In genomic region chr13:109669234-109669612, GRCh38 we compare ENCODE assay signal across 29 cellular contexts.
A peak's percentile ranks its signal among the peaks of the same experiment; 100 is the strongest.
DNase-seq lines count a peak whose midpoint lies in the region; ATAC-seq, FAIRE-seq and TF ChIP-seq lines count a peak whose summit lies in the region.
"Had no signal": no experiment of that assay in that cellular context is flagged by ENCODE, and none has a peak within 500 bp of the region (broad histone marks: within the 10 kb centered on the region; RNA-seq: fewer than 3 reads in every experiment).

No MANE protein-coding gene starts in this region.

- H3F3A ChIP-seq in PC-9 (ENCODE audit: insufficient read depth, low read depth), result peaks cover 65% of the 10 kb centered on the region

- no peak overlapping the region for H2BK120ac ChIP-seq in H1 (replicated peaks; ENCODE audit: low read depth, low read length)

- H2BK20ac ChIP-seq in H1 (ENCODE audit: low read length), result no peak overlapping the region

- no peak for TF ChIP-seq EP300 in H1 (IDR thresholded peaks at IDR 0.05; ENCODE audit: borderline replicate concordance in 1 of 2, low read depth in 2 of 2, low read length in 2 of 2)
- TF ChIP-seq EP300 in gastroesophageal sphincter (IDR thresholded peaks at IDR 0.05), result no peak

- no peaks in the 10 kb centered on the region for H4K20me1 ChIP-seq in PC-9 (ENCODE audit: insufficient read depth)
- no peaks in the 10 kb centered on the region for H4K20me1 ChIP-seq in H1 (replicated peaks in 1 of 2; ENCODE audit: control insufficient read depth in 1 of 2, insufficient read depth in 2 of 2, low read length in 2 of 2)

- H3K4me1 Mint-ChIP-seq in neural crest cell, result peaks cover 41% of the 10 kb centered on the region
- H3K4me1 Mint-ChIP-seq: activated CD4-positive, alpha-beta T cell treated with anti-CD3 and anti-CD28 coated beads, Interleukin-2, amount 10 ng/mL, durations not matched to agents 24 days and 14 days; CD4-positive, CD25-positive, alpha-beta regulatory T cell; memory B cell; stimulated activated naive CD8-positive, alpha-beta T cell treated with anti-CD3 and anti-CD28 coated beads, Interleukin-15, amount 100 ng/mL, for 72 hours had no signal

- no TSS peak for BruUV-seq in PC-9 (replicated peaks; lab: Mats Ljungman, UMichigan)

- H3K79me1 ChIP-seq in H1 (ENCODE audit: low read depth, low read length), result no peaks in the 10 kb centered on the region

- POLR2A ChIA-PET in PC-9 (lab: Charles Lee; ENCODE audit: unreplicated experiment) (no interaction called here), H1 (lab: Charles Lee; ENCODE audit: partially characterized antibody) (no interaction called here)

- 88% methylated on average over 8 of the region's 8 CpGs; no CpG with 5 or more reads in 1 of the 2 experiments for WGBS in H1 (ENCODE audit: extremely low coverage in 1 of 2, insufficient coverage in 1 of 2, insufficient read length in 1 of 2, insufficient replicate concordance in 2 of 2, low coverage in 1 of 2, low lambda C conversion rate in 2 of 2, missing lambda C conversion rate in 1 of 2), 2 experiments
- WGBS in gastroesophageal sphincter (ENCODE audit: low coverage in 1 of 2), 2 donors, result 83 to 90% methylated on average over 3 to 7 of the region's 8 CpGs
- WGBS in esophagus squamous epithelium, 2 donors, result 82 to 90% methylated on average over 8 of the region's 8 CpGs

- no peak for ATAC-seq in gastroesophageal sphincter
- ATAC-seq: activated naive CD4-positive, alpha-beta T cell treated with anti-CD3 and anti-CD28 coated beads, Interleukin-2, amount 50 U/mL, for 72 hours; Panc1; sciatic nerve; stimulated activated naive CD8-positive, alpha-beta T cell treated with anti-CD3 and anti-CD28 coated beads, Interleukin-15, amount 100 ng/mL, for 72 hours had no signal

- no peaks in the 10 kb centered on the region for H3K9me3 Mint-ChIP-seq in neural crest cell
- H3K9me3 Mint-ChIP-seq: activated CD4-positive, alpha-beta T cell treated with anti-CD3 and anti-CD28 coated beads, Interleukin-2, amount 10 ng/mL, durations not matched to agents 24 days and 14 days; activated naive CD4-positive, alpha-beta T cell treated with anti-CD3 and anti-CD28 coated beads, Interleukin-2, amount 50 U/mL, for 72 hours; CD4-positive, CD25-positive, alpha-beta regulatory T cell had no signal

- H3K4me3 ChIP-seq in PC-9 (peak overlapping the region; percentile 39; the same call in 1 of the 2 replicates), H1 (ENCODE audit: extremely low read depth in 1 of 4, insufficient read depth in 2 of 4, low read depth in 3 of 4, low read length in 4 of 4) (no peak overlapping the region), gastroesophageal sphincter (no peak overlapping the region), esophagus squamous epithelium (no peak overlapping the region)
- H3K4me3 ChIP-seq: cardiac muscle cell, hepatocyte, K562, uterus had no signal

- no peaks in the 10 kb centered on the region for H3K36me3 Mint-ChIP-seq in neural crest cell (ENCODE audit: low read depth)
- H3K36me3 Mint-ChIP-seq: CD4-positive, CD25-positive, alpha-beta regulatory T cell; memory B cell had no signal

- H3K79me2 ChIP-seq in PC-9 (ENCODE audit: low read depth) (peaks cover 5% of the 10 kb centered on the region; the same call in 1 of the 2 replicates), H1 (ENCODE audit: control insufficient read depth in 1 of 2, insufficient read depth in 2 of 2, low read length in 2 of 2) (no peaks in the 10 kb centered on the region)
- H3K79me2 ChIP-seq: hepatocyte had no signal

- intact Hi-C loops in PC-9 (cut with micrococcal nuclease; ENCODE audit: unreplicated experiment) (loop anchor here (5.0 to 10.0 kb wide), 2 partner anchors 346 to 397 kb away; no protein-coding TSS in a partner anchor), esophagus squamous epithelium (cut with DNase I) (no loop called here)

- H2BK15ac ChIP-seq in H1 (ENCODE audit: low read length), result peak overlapping the region; percentile 61; the same call in 1 of the 2 replicates

- no peak overlapping the region for H4K91ac ChIP-seq in H1 (replicated peaks; ENCODE audit: insufficient read length, low read length)

- no peak overlapping the region for H3K14ac ChIP-seq in H1 (ENCODE audit: insufficient read length)

- H3K4me1 ChIP-seq in PC-9 (replicated peaks; ENCODE audit: insufficient read depth), result peaks cover 66% of the 10 kb centered on the region
- H3K4me1 ChIP-seq in H1 (replicated peaks in 1 of 4; ENCODE audit: control insufficient read depth in 3 of 4, insufficient read depth in 4 of 4, low read length in 3 of 4), result peaks cover 0 to 8% (median 4%) of the 10 kb centered on the region in 4 experiments; a peak in 4 of 7 replicates
- H3K4me1 ChIP-seq in gastroesophageal sphincter, result no peaks in the 10 kb centered on the region
- peaks cover 0 to 4% (median 0%) of the 10 kb centered on the region in 3 donors for H3K4me1 ChIP-seq in esophagus squamous epithelium
- H3K4me1 ChIP-seq: uterus had no signal

- H3K27ac ChIP-seq in PC-9 (peak overlapping the region; percentile 94), H1 (ENCODE audit: low read depth, low read length) (no peak overlapping the region), gastroesophageal sphincter (no peak overlapping the region), esophagus squamous epithelium (no peak overlapping the region)
- H3K27ac ChIP-seq: cardiac muscle cell, hepatocyte, uterus had no signal

- no peak overlapping the region for H3K4me3 Mint-ChIP-seq in neural crest cell
- H3K4me3 Mint-ChIP-seq: activated CD4-positive, alpha-beta T cell treated with anti-CD3 and anti-CD28 coated beads, Interleukin-2, amount 10 ng/mL, durations not matched to agents 24 days and 14 days; CD4-positive, CD25-positive, alpha-beta regulatory T cell; memory B cell; stimulated activated naive CD8-positive, alpha-beta T cell treated with anti-CD3 and anti-CD28 coated beads, Interleukin-15, amount 100 ng/mL, for 72 hours had no signal

- H2BK12ac ChIP-seq in H1 (ENCODE audit: low read depth, low read length), result 0 out of 2 replicates have a peak overlapping the region, but pooled peaks have one; percentile 55

- no peaks in the 10 kb centered on the region for H3K9me2 ChIP-seq in PC-9 (ENCODE audit: insufficient read depth)

- H2AFZ ChIP-seq in PC-9 (peak overlapping the region; percentile 71), H1 (ENCODE audit: low read length) (peak overlapping the region; percentile 99)
- H2AFZ ChIP-seq: hepatocyte had no signal

- no peak for TF ChIP-seq POLR2A in H1 (IDR thresholded peaks at IDR 0.05; ENCODE audit: control extremely low read depth in 1 of 2, low read depth in 2 of 2, low read length in 2 of 2)
- TF ChIP-seq POLR2A in gastroesophageal sphincter (IDR thresholded peaks at IDR 0.05), result no peak
- TF ChIP-seq POLR2A in esophagus squamous epithelium (IDR thresholded peaks at IDR 0.05), result no peak

- no peaks in the 10 kb centered on the region for H3K27me3 Mint-ChIP-seq in neural crest cell (ENCODE audit: low read depth)
- H3K27me3 Mint-ChIP-seq: activated CD4-positive, alpha-beta T cell treated with anti-CD3 and anti-CD28 coated beads, Interleukin-2, amount 10 ng/mL, durations not matched to agents 24 days and 14 days; CD4-positive, CD25-positive, alpha-beta regulatory T cell; memory B cell; stimulated activated naive CD8-positive, alpha-beta T cell treated with anti-CD3 and anti-CD28 coated beads, Interleukin-15, amount 100 ng/mL, for 72 hours had no signal

- H3K23ac ChIP-seq in H1 (ENCODE audit: insufficient read length), result no peak overlapping the region

- no peak overlapping the region for H3K4ac ChIP-seq in H1 (replicated peaks; ENCODE audit: insufficient read length, low read depth, low read length)

- H3K4me2 ChIP-seq in PC-9, result peak overlapping the region; percentile 82
- no peak overlapping the region; a peak in 1 of 4 replicates for H3K4me2 ChIP-seq in H1 (ENCODE audit: insufficient read depth in 1 of 2, low read depth in 2 of 2, low read length in 2 of 2)
- H3K4me2 ChIP-seq: hepatocyte had no signal

- H4K5ac ChIP-seq in H1 (ENCODE audit: insufficient read length, low read depth, low read length), result no peak overlapping the region

- FAIRE-seq in H1 (lab: Jason Lieb, UNC), result no peak
- FAIRE-seq: HTR-8/SVneo, K562 had no signal

- peak; percentile 41 for DNase-seq in NCI-H82 (lab: John Stamatoyannopoulos, UW)
- no peak for DNase-seq in NCI-H82 treated with DMSO at 0.1 percent for 48 hours (lab: John Stamatoyannopoulos, UW; ENCODE audit: unreplicated experiment)
- peak in 1 of 2 experiments; percentile 93 for DNase-seq in PC-9
- DNase-seq in H1 (ENCODE audit: low read depth in 1 of 2, low spot score in 2 of 2), result no peak
- no peak for DNase-seq in neural crest cell (ENCODE audit: low read depth, low spot score)
- no peak for DNase-seq in NCI-H1436 (lab: John Stamatoyannopoulos, UW)
- DNase-seq in esophagus squamous epithelium (lab: John Stamatoyannopoulos, UW), result no peak
- DNase-seq: 8988T; activated CD4-positive, alpha-beta T cell treated with anti-CD3 and anti-CD28 coated beads, Interleukin-2, amount 10 ng/mL, durations not matched to agents 24 days and 14 days; activated effector memory CD4-positive, alpha-beta T cell treated with Interleukin-2 at 50 U/mL for 16 hours; activated T-cell treated with anti-CD3 and anti-CD28 coated beads, Interleukin-2, amount 50 U/mL, for 1 hour; CD4-positive, CD25-positive, alpha-beta regulatory T cell; NCI-H1092 treated with DMSO at 0.1 percent for 48 hours; NCI-H2029 treated with DMSO at 0.1 percent for 48 hours; NCI-H526; SHP77 treated with DMSO at 0.1 percent for 48 hours; stimulated activated CD4-positive, alpha-beta T cell treated with anti-CD3 and anti-CD28 coated beads, Interleukin-12 subunit alpha, Interleukin-12 subunit beta, amount 100 ng/mL, for 4 hours; stimulated activated CD4-positive, alpha-beta T cell treated with anti-CD3 and anti-CD28 coated beads, Interleukin-2, amount 100 ng/mL, for 48 hours; stimulated activated naive CD8-positive, alpha-beta T cell treated with anti-CD3 and anti-CD28 coated beads, Interleukin-15, amount 100 ng/mL, for 72 hours; uterus had no signal

- no peaks in the 10 kb centered on the region for H3K36me3 ChIP-seq in PC-9 (ENCODE audit: low read depth)
- H3K36me3 ChIP-seq in H1 (ENCODE audit: control insufficient read depth in 2 of 4, insufficient read depth in 4 of 4, low read length in 3 of 4), result no peaks in the 10 kb centered on the region
- H3K36me3 ChIP-seq in gastroesophageal sphincter, result no peaks in the 10 kb centered on the region
- H3K36me3 ChIP-seq in esophagus squamous epithelium, result no peaks in the 10 kb centered on the region
- H3K36me3 ChIP-seq: cardiac muscle cell, uterus had no signal

- H3K9ac ChIP-seq in H1 (replicated peaks in 1 of 4; ENCODE audit: extremely low read depth in 1 of 4, low read depth in 3 of 4, low read length in 3 of 4), result no peak overlapping the region

- TF ChIP-seq CTCF in PC-9 (conservative IDR thresholded peaks at IDR 0.05), result no peak
- no peak for TF ChIP-seq CTCF in H1 (IDR thresholded peaks at IDR 0.05; ENCODE audit: control extremely low read depth in 1 of 3, insufficient read depth in 1 of 3, low read depth in 1 of 3, low read length in 3 of 3)
- no peak for TF ChIP-seq CTCF in neural crest cell (conservative IDR thresholded peaks at IDR 0.05)
- no peak for TF ChIP-seq CTCF in gastroesophageal sphincter (IDR thresholded peaks at IDR 0.05)
- TF ChIP-seq CTCF in esophagus squamous epithelium (IDR thresholded peaks at IDR 0.05), result no peak

- H2BK5ac ChIP-seq in H1 (ENCODE audit: low read depth, low read length), result no peak overlapping the region

- CTCF ChIA-PET in PC-9 (lab: Charles Lee) (interaction anchor here (0.6 kb wide), 1 partner anchor 708 kb away, joined by 3 read pairs; no protein-coding TSS in a partner anchor), H1 (lab: Charles Lee; ENCODE audit: partially characterized antibody) (interaction anchor here (0.8 to 1.9 kb wide), 4 partner anchors 13 to 473 kb away, joined by 3 to 5 read pairs (median 3); no protein-coding TSS in a partner anchor)

- H3K27ac Mint-ChIP-seq in neural crest cell (ENCODE audit: unreplicated experiment), result peak overlapping the region; percentile 79
- H3K27ac Mint-ChIP-seq: activated CD4-positive, alpha-beta T cell treated with anti-CD3 and anti-CD28 coated beads, Interleukin-2, amount 10 ng/mL, durations not matched to agents 24 days and 14 days; activated naive CD4-positive, alpha-beta T cell treated with anti-CD3 and anti-CD28 coated beads, Interleukin-2, amount 50 U/mL, for 72 hours; memory B cell; stimulated activated naive CD8-positive, alpha-beta T cell treated with anti-CD3 and anti-CD28 coated beads, Interleukin-15, amount 100 ng/mL, for 72 hours had no signal

- H4K8ac ChIP-seq in H1 (ENCODE audit: extremely low read depth, insufficient read depth, low read length), result no peak overlapping the region

- H3K56ac ChIP-seq in H1 (replicated peaks; ENCODE audit: insufficient read length, low read depth, low read length), result no peak overlapping the region

- no peaks in the 10 kb centered on the region for H3K23me2 ChIP-seq in H1 (ENCODE audit: low read depth, low read length)

- 0 out of 2 replicates have a peak overlapping the region, but pooled peaks have one; percentile 67 for H3K18ac ChIP-seq in H1 (ENCODE audit: extremely low read depth, low read length)

- H3K27me3 ChIP-seq in PC-9 (ENCODE audit: insufficient read depth, low read depth), result no peaks in the 10 kb centered on the region
- no peaks in the 10 kb centered on the region; a peak in 1 of 7 replicates for H3K27me3 ChIP-seq in H1 (replicated peaks in 1 of 4; ENCODE audit: control insufficient read depth in 3 of 4, extremely low read depth in 1 of 4, insufficient read depth in 3 of 4, low read length in 3 of 4)
- H3K27me3 ChIP-seq in gastroesophageal sphincter, result no peaks in the 10 kb centered on the region
- peaks cover 0 to 32% (median 0%) of the 10 kb centered on the region in 4 donors for H3K27me3 ChIP-seq in esophagus squamous epithelium
- H3K27me3 ChIP-seq: cardiac muscle cell, hepatocyte, uterus had no signal

- TF ChIP-seq RAD21 in H1 (IDR thresholded peaks at IDR 0.05 in 1 of 2, conservative IDR thresholded peaks at IDR 0.05 in 1 of 2; ENCODE audit: low read depth in 2 of 2, low read length in 2 of 2), result no peak

- H3K9me3 ChIP-seq in PC-9 (ENCODE audit: insufficient read depth, low read depth), result no peaks in the 10 kb centered on the region
- no peaks in the 10 kb centered on the region for H3K9me3 ChIP-seq in H1 (ENCODE audit: insufficient read depth in 2 of 2, low read depth in 1 of 2, low read length in 1 of 2)
- no peaks in the 10 kb centered on the region for H3K9me3 ChIP-seq in gastroesophageal sphincter
- H3K9me3 ChIP-seq in esophagus squamous epithelium, result no peaks in the 10 kb centered on the region
- H3K9me3 ChIP-seq: uterus had no signal

- no peak overlapping the region for H2AK5ac ChIP-seq in H1 (ENCODE audit: low read depth, low read length)
